8 cellular contexts compared by ENCODE assay signal in the genomic region with DNA sequence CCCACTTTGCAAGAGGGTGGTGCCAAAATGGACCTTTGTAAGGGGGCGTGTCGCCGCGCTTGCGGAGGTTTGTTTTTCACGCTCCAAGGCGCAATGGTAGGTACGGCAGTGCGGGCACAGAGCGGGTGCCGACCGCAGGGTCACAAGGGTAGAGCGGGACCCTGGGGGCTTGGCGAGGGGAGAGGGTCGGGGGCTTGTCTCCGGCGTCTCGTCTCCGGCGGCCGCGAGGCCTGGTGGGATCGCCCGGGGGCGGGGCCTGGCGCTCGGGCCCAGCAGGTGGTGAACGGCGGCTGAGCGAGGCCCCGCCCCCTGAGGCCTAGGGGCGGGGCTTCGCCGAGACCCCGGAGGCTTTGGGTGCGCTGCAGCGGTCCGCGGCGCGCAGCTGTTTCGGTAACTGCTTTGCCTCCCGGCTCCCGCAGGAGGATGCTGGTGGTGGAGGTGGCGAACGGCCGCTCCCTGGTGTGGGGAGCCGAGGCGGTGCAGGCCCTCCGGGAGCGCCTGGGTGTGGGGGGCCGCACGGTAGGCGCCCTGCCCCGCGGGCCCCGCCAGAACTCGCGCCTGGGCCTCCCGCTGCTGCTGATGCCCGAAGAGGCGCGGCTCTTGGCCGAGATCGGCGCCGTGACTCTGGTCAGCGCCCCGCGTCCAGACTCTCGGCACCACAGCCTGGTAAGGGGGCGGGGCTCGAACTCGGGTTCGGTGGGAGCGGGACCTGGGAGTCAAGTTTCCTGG. TPM values are rescaled to one million over a fixed set of nuclear protein-coding genes. Genes with fewer than 3 reads are reported as not detected.
DNase-seq lines count a peak whose midpoint lies in the region; ATAC-seq, FAIRE-seq and TF ChIP-seq lines count a peak whose summit lies in the region.

Gene TSEN34 (plus strand): TSS at position 367 of the 729 bp plus-strand sequence. CDS start 57 bp downstream, at position 424.

- H3K36me3 Mint-ChIP-seq in CD14-positive monocyte (peaks cover 47 to 56% of the 10 kb centered on the region in 2 donors), endothelial cell (ENCODE audit: low read depth, unreplicated experiment) (peaks cover 34% of the 10 kb centered on the region)

- POLR2A ChIA-PET in activated CD8-positive, alpha-beta memory T cell treated with anti-CD3 and anti-CD28 coated beads for 36 hours (lab: Charles Lee) = interaction anchor here (0.6 to 5.8 kb wide), 5 partner anchors 14 to 782 kb away, joined by 3 to 131 read pairs (median 6); partner anchors contain the start of gene RPS9

- H3K4me1 Mint-ChIP-seq in CD14-positive monocyte (peaks cover 36% of the 10 kb centered on the region), endothelial cell (ENCODE audit: unreplicated experiment) (peaks cover 29% of the 10 kb centered on the region)

- peak; percentile 8 for FAIRE-seq in GM19239 (lab: Jason Lieb, UNC)

- peak within 1 kb of the TSS; percentile 78 for H3K4me3 ChIP-seq in mononuclear cell (ENCODE audit: low read length)

- TF ChIP-seq CTCF in CD14-positive monocyte (IDR thresholded peaks at IDR 0.05) (no peak), endothelial cell (IDR thresholded peaks at IDR 0.05; ENCODE audit: unreplicated experiment) (no peak)

- DNase-seq in CD14-positive monocyte (ENCODE audit: low spot score) (peak; percentile 85), GM19239 (ENCODE audit: insufficient read length, low spot score) (no peak), NCI-H69 (lab: John Stamatoyannopoulos, UW) (peak; percentile 93), endothelial cell (ENCODE audit: low spot score) (peak; percentile 87)
- DNase-seq in stimulated activated CD8-positive, alpha-beta memory T cell treated with anti-CD3 and anti-CD28 coated beads, Interleukin-4, amount 100 ng/mL, for 48 hours = peak; percentile 88

- peaks cover 0 to 3% (median 1%) of the 10 kb centered on the region in 3 donors for H3K27me3 Mint-ChIP-seq in CD14-positive monocyte (ENCODE audit: low read depth in 3 of 3)
- H3K27me3 Mint-ChIP-seq in endothelial cell (ENCODE audit: unreplicated experiment) = peaks cover 22% of the 10 kb centered on the region

- no peaks in the 10 kb centered on the region for H3K9me3 ChIP-seq in mononuclear cell (ENCODE audit: low read depth, low read length)

- H3K27me3 ChIP-seq in mononuclear cell (ENCODE audit: insufficient read depth, low read length) = no peaks in the 10 kb centered on the region

- H3K9me3 Mint-ChIP-seq in CD14-positive monocyte (peaks cover 0 to 2% (median 0%) of the 10 kb centered on the region in 7 donors), endothelial cell (ENCODE audit: unreplicated experiment) (no peaks in the 10 kb centered on the region)

- CTCF ChIA-PET in activated CD8-positive, alpha-beta memory T cell treated with anti-CD3 and anti-CD28 coated beads for 36 hours (lab: Charles Lee) = interaction anchor here (1.0 to 2.1 kb wide), 3 partner anchors 9 to 32 kb away, joined by 3 to 8 read pairs (median 3); partner anchors contain the start of genes LENG1 and RPS9

- H3K4me3 Mint-ChIP-seq in CD14-positive monocyte (peak within 1 kb of the TSS; percentile 94 to 95), endothelial cell (ENCODE audit: unreplicated experiment) (peak within 1 kb of the TSS; percentile 99)

- ATAC-seq in HG03439 (IDR thresholded peaks at IDR 0.05; ENCODE audit: unreplicated experiment) = peak; percentile 26

- peak within 1 kb of the TSS; percentile 99 to 100 (median 100) for H3K27ac Mint-ChIP-seq in CD14-positive monocyte
- peak within 1 kb of the TSS; percentile 100 for H3K27ac Mint-ChIP-seq in endothelial cell (ENCODE audit: unreplicated experiment)

- peaks cover 37% of the 10 kb centered on the region for H3K4me1 ChIP-seq in mononuclear cell (ENCODE audit: insufficient read depth, low read length)

- intact Hi-C loops in CD14-positive monocyte (cut with micrococcal nuclease) = loop anchor here (1.0 to 10.0 kb wide), 4 partner anchors 32 to 1464 kb away; partner anchors contain the start of genes LENG1 (in 1 of the 2), LENG8 (in 1 of the 2) and U2AF2 (in 1 of the 2)

RNA-seq across cellular contexts. Expression of gene TSEN34, which starts in this region (rescaled TPM):
- polyA plus RNA-seq in CD14-positive monocyte = 100 to 1,000 TPM; 109 to 125 TPM
- total RNA-seq in activated CD8-positive, alpha-beta memory T cell treated with anti-CD3 and anti-CD28 coated beads for 36 hours = 10 to 100 TPM; 21.7 to 22.9 TPM
- 27.8 TPM for total RNA-seq in endothelial cell (ENCODE audit: unreplicated experiment)
- 15.5 TPM for total RNA-seq in mononuclear cell
